ENCODE assay signal across 15 cellular contexts in genomic region chr12:116628450-116628793, GRCh38.
DNase-seq lines count a peak whose midpoint lies in the region; ATAC-seq, FAIRE-seq and TF ChIP-seq lines count a peak whose summit lies in the region.
"Had no signal": no experiment of that assay in that cellular context is flagged by ENCODE, and none has a peak within 500 bp of the region (broad histone marks: within the 10 kb centered on the region; RNA-seq: fewer than 3 reads in every experiment).

No MANE protein-coding gene starts in this region.

- H3K79me2 ChIP-seq in HepG2 (ENCODE audit: insufficient read depth, low read length) = no peaks in the 10 kb centered on the region
- no peaks in the 10 kb centered on the region for H3K79me2 ChIP-seq in astrocyte (ENCODE audit: insufficient read depth, low read length)
- H3K79me2 ChIP-seq in smooth muscle cell (ENCODE audit: low read depth) = no peaks in the 10 kb centered on the region

- peaks cover 1% of the 10 kb centered on the region for H3K9me3 Mint-ChIP-seq in astrocyte (ENCODE audit: unreplicated experiment)
- H3K9me3 Mint-ChIP-seq in nephron progenitor cell = peaks cover under 1% of the 10 kb centered on the region
- no peaks in the 10 kb centered on the region for H3K9me3 Mint-ChIP-seq in T-helper 2 cell treated with Interferon-gamma antibody and Interleukin-4, amounts not matched to agents 5 μg/mL and 100 μg/mL, for 36 hours
- H3K9me3 Mint-ChIP-seq: IgD-negative memory B cell had no signal

- no peak for TF ChIP-seq RAD21 in HepG2 (CRISPR knock-in tag; IDR thresholded peaks at IDR 0.05)

- H4K20me1 ChIP-seq in HepG2 (ENCODE audit: insufficient read depth, low read length) = no peaks in the 10 kb centered on the region
- H4K20me1 ChIP-seq in astrocyte (ENCODE audit: insufficient read depth, low read length) = no peaks in the 10 kb centered on the region
- H4K20me1 ChIP-seq in smooth muscle cell (ENCODE audit: low read depth) = no peaks in the 10 kb centered on the region

- no peaks in the 10 kb centered on the region for H3F3A ChIP-seq in smooth muscle cell (ENCODE audit: low read depth)

- in situ Hi-C loops in HepG2 (cut with HindIII; ENCODE audit: extremely low pct_ligation_motif_present, low pct_unique_long_range_greater_than_20kb) = no loop called here

- BruUV-seq in HepG2 (replicated peaks; lab: Mats Ljungman, UMichigan) = no TSS peak

- H3K4me1 Mint-ChIP-seq in astrocyte (ENCODE audit: low read depth, unreplicated experiment) (no peaks in the 10 kb centered on the region), nephron progenitor cell (peaks cover 44% of the 10 kb centered on the region)
- H3K4me1 Mint-ChIP-seq in T-helper 2 cell treated with Interferon-gamma antibody and Interleukin-4, amounts not matched to agents 5 μg/mL and 100 μg/mL, for 36 hours (ENCODE audit: low read depth) = no peaks in the 10 kb centered on the region
- H3K4me1 Mint-ChIP-seq: CD4-positive, alpha-beta memory T cell; IgD-negative memory B cell had no signal

- WGBS in HepG2 (ENCODE audit: low lambda C conversion rate) = 48% methylated on average over 10 of the region's 10 CpGs
- 88% methylated on average over 10 of the region's 10 CpGs for WGBS in right lobe of liver (ENCODE audit: insufficient coverage, low coverage, low lambda C conversion rate, missing lambda C conversion rate)
- 97% methylated on average over 10 of the region's 10 CpGs for WGBS in smooth muscle cell (ENCODE audit: low lambda C conversion rate)

- no peak overlapping the region for H3K4me3 Mint-ChIP-seq in astrocyte (ENCODE audit: unreplicated experiment)
- no peak overlapping the region for H3K4me3 Mint-ChIP-seq in nephron progenitor cell
- H3K4me3 Mint-ChIP-seq in T-helper 2 cell treated with Interferon-gamma antibody and Interleukin-4, amounts not matched to agents 5 μg/mL and 100 μg/mL, for 36 hours = no peak overlapping the region
- H3K4me3 Mint-ChIP-seq: CD4-positive, alpha-beta memory T cell; IgD-negative memory B cell had no signal

- intact Hi-C loops in HepG2 (cut with micrococcal nuclease; ENCODE audit: unreplicated experiment) = no loop called here
- intact Hi-C loops in right lobe of liver (cut with DNase I) = no loop called here

- no peak overlapping the region for H3K4me2 ChIP-seq in HepG2 (ENCODE audit: low read depth, low read length)
- H3K4me2 ChIP-seq in astrocyte (ENCODE audit: low read length) = no peak overlapping the region
- no peak overlapping the region for H3K4me2 ChIP-seq in smooth muscle cell

- no peak for TF ChIP-seq POLR2A in HepG2 (IDR thresholded peaks at IDR 0.05; ENCODE audit: insufficient read depth in 1 of 2, low read depth in 2 of 2, low read length in 2 of 2)
- TF ChIP-seq POLR2A in right lobe of liver (IDR thresholded peaks at IDR 0.05) = no peak

- POLR2A ChIA-PET in HepG2 (lab: Yijun Ruan, JAX) = interaction anchor here (1.3 to 1.5 kb wide), 2 partner anchors 9 to 35 kb away, joined by 4 to 5 read pairs; no protein-coding TSS in a partner anchor

- no peaks in the 10 kb centered on the region for H3K9me3 ChIP-seq in HepG2 (ENCODE audit: low read length)
- H3K9me3 ChIP-seq in right lobe of liver = no peaks in the 10 kb centered on the region
- no peaks in the 10 kb centered on the region for H3K9me3 ChIP-seq in astrocyte (ENCODE audit: insufficient read depth, low read depth, low read length)
- no peaks in the 10 kb centered on the region for H3K9me3 ChIP-seq in smooth muscle cell (replicated peaks; ENCODE audit: low read depth)

- H3K27ac ChIP-seq in HepG2 (ENCODE audit: extremely low read length, insufficient read depth, low read length) (no peak overlapping the region), right lobe of liver (no peak overlapping the region), astrocyte (ENCODE audit: low read depth, low read length) (no peak overlapping the region), smooth muscle cell (ENCODE audit: low read depth) (no peak overlapping the region)
- H3K27ac ChIP-seq: 22Rv1, C4-2B had no signal

- CTCF ChIA-PET in HepG2 (lab: Yijun Ruan, JAX; ENCODE audit: low intra/inter-chr PET ratio, low total read pairs) = no interaction called here

- H3K27me3 Mint-ChIP-seq in astrocyte (ENCODE audit: low read depth, unreplicated experiment) = peaks cover 14% of the 10 kb centered on the region
- H3K27me3 Mint-ChIP-seq in nephron progenitor cell (ENCODE audit: low read depth, poor library complexity) = peaks cover 6% of the 10 kb centered on the region
- H3K27me3 Mint-ChIP-seq in T-helper 2 cell treated with Interferon-gamma antibody and Interleukin-4, amounts not matched to agents 5 μg/mL and 100 μg/mL, for 36 hours (ENCODE audit: low read depth) = peaks cover 14% of the 10 kb centered on the region

- H3K27ac Mint-ChIP-seq in astrocyte (ENCODE audit: unreplicated experiment) = peak overlapping the region; percentile 78
- peak overlapping the region; percentile 33 for H3K27ac Mint-ChIP-seq in nephron progenitor cell
- no peak overlapping the region for H3K27ac Mint-ChIP-seq in T-helper 2 cell treated with Interferon-gamma antibody and Interleukin-4, amounts not matched to agents 5 μg/mL and 100 μg/mL, for 36 hours
- H3K27ac Mint-ChIP-seq: CD4-positive, alpha-beta memory T cell had no signal

- DNase-seq in HepG2 (ENCODE audit: low spot score) = no peak
- no peak for DNase-seq in right lobe of liver
- DNase-seq in astrocyte (ENCODE audit: low read depth) = no peak
- no peak for DNase-seq in nephron progenitor cell
- no peak for DNase-seq in smooth muscle cell (lab: John Stamatoyannopoulos, UW; ENCODE audit: unreplicated experiment)
- DNase-seq in activated CD8-positive, alpha-beta memory T cell treated with anti-CD3 and anti-CD28 coated beads for 24 hours = no peak
- DNase-seq in T-helper 2 cell treated with Interferon-gamma antibody and Interleukin-4, amounts not matched to agents 5 μg/mL and 100 μg/mL, for 36 hours (ENCODE audit: low spot score) = no peak
- DNase-seq in hypothalamus (lab: John Stamatoyannopoulos, UW) = no peak
- DNase-seq: CD4-positive, alpha-beta memory T cell; GF-D8; KG1 had no signal

- ATAC-seq in HepG2 (peak; percentile 51), right lobe of liver (no peak)

- H3K4me1 ChIP-seq in HepG2 (ENCODE audit: insufficient read depth, low read length) (peaks cover 29% of the 10 kb centered on the region), right lobe of liver (peaks cover 0 to 7% (median 0%) of the 10 kb centered on the region in 4 donors), astrocyte (ENCODE audit: insufficient read depth, low read length) (no peaks in the 10 kb centered on the region), smooth muscle cell (ENCODE audit: low read depth) (no peaks in the 10 kb centered on the region)

- H3K36me3 ChIP-seq in HepG2 (replicated peaks in 1 of 2; ENCODE audit: control insufficient read depth in 1 of 2, insufficient read depth in 2 of 2, low read length in 2 of 2) = no peaks in the 10 kb centered on the region
- no peaks in the 10 kb centered on the region for H3K36me3 ChIP-seq in right lobe of liver
- H3K36me3 ChIP-seq in astrocyte (ENCODE audit: insufficient read depth, low read length) = no peaks in the 10 kb centered on the region
- H3K36me3 ChIP-seq in smooth muscle cell (ENCODE audit: low read depth) = no peaks in the 10 kb centered on the region

- no peak overlapping the region for H2AFZ ChIP-seq in HepG2 (ENCODE audit: low read length)
- no peak overlapping the region for H2AFZ ChIP-seq in astrocyte (ENCODE audit: low read depth, low read length)
- H2AFZ ChIP-seq in smooth muscle cell (ENCODE audit: low read depth) = no peak overlapping the region

- H3K9ac ChIP-seq in HepG2 (ENCODE audit: insufficient read depth, low read depth, low read length) (no peak overlapping the region), astrocyte (ENCODE audit: low read length) (no peak overlapping the region), smooth muscle cell (ENCODE audit: low read depth) (no peak overlapping the region)

- FAIRE-seq in HepG2 (lab: Jason Lieb, UNC) = no peak
- FAIRE-seq in astrocyte (lab: Jason Lieb, UNC) = no peak
- FAIRE-seq: GM19239 had no signal

- H3K27me3 ChIP-seq in HepG2 (ENCODE audit: control insufficient read depth in 1 of 2, insufficient read depth in 2 of 2, low read length in 2 of 2) = peaks cover 1 to 21% of the 10 kb centered on the region in 2 experiments; a peak in 3 of 5 replicates
- no peaks in the 10 kb centered on the region for H3K27me3 ChIP-seq in right lobe of liver
- peaks cover 4% of the 10 kb centered on the region for H3K27me3 ChIP-seq in astrocyte (ENCODE audit: insufficient read depth, low read length)
- H3K27me3 ChIP-seq in smooth muscle cell (ENCODE audit: low read depth) = no peaks in the 10 kb centered on the region

- no peaks in the 10 kb centered on the region for H3K36me3 Mint-ChIP-seq in astrocyte (ENCODE audit: low read depth, unreplicated experiment)
- no peaks in the 10 kb centered on the region for H3K36me3 Mint-ChIP-seq in nephron progenitor cell (ENCODE audit: low read depth)
- H3K36me3 Mint-ChIP-seq in T-helper 2 cell treated with Interferon-gamma antibody and Interleukin-4, amounts not matched to agents 5 μg/mL and 100 μg/mL, for 36 hours (ENCODE audit: low read depth) = no peaks in the 10 kb centered on the region
- H3K36me3 Mint-ChIP-seq: CD4-positive, alpha-beta memory T cell had no signal

- TF ChIP-seq CTCF in HepG2 (CRISPR knock-in tag; IDR thresholded peaks at IDR 0.05) = no peak
- TF ChIP-seq CTCF in right lobe of liver (IDR thresholded peaks at IDR 0.05) = no peak
- TF ChIP-seq CTCF in astrocyte (IDR thresholded peaks at IDR 0.05; ENCODE audit: insufficient read depth, low read depth, low read length) = no peak
- no peak for TF ChIP-seq CTCF in nephron progenitor cell (IDR thresholded peaks at IDR 0.05)
- TF ChIP-seq CTCF in smooth muscle cell (IDR thresholded peaks at IDR 0.05; ENCODE audit: borderline replicate concordance, insufficient read depth, poor library complexity, severe bottlenecking) = no peak

- H3K4me3 ChIP-seq in HepG2 (replicated peaks in 1 of 3; ENCODE audit: insufficient read depth in 1 of 3, low read depth in 2 of 3, low read length in 3 of 3) (no peak overlapping the region), right lobe of liver (no peak overlapping the region), astrocyte (ENCODE audit: insufficient read depth, low read depth, low read length) (no peak overlapping the region), smooth muscle cell (no peak overlapping the region)

- no peak for TF ChIP-seq EP300 in HepG2 (IDR thresholded peaks at IDR 0.05; ENCODE audit: low read depth in 2 of 2, low read length in 2 of 2)
- no peak for TF ChIP-seq EP300 in HepG2 (CRISPR knock-in tag; IDR thresholded peaks at IDR 0.05; ENCODE audit: borderline replicate concordance)

TF ChIP-seq in HepG2, 621 proteins besides CTCF, POLR2A, EP300 and RAD21 (continues in another document):
- TF ChIP-seq SMAD1 (CRISPR knock-in tag; IDR thresholded peaks at IDR 0.05; ENCODE audit: borderline replicate concordance, low read depth) = no peak
- TF ChIP-seq FOXP1 (IDR thresholded peaks at IDR 0.05) = no peak
- no peak for TF ChIP-seq FOXP1 (CRISPR knock-in tag; IDR thresholded peaks at IDR 0.05)
- TF ChIP-seq PCBP2 (optimal IDR thresholded peaks at IDR 0.05; ENCODE audit: low read depth, low read length, poor library complexity, severe bottlenecking) = no peak
- no peak for TF ChIP-seq ZNF781 (CRISPR knock-in tag; IDR thresholded peaks at IDR 0.05; ENCODE audit: borderline replicate concordance, not compliant biosample characterization)
- TF ChIP-seq EED (CRISPR knock-in tag; IDR thresholded peaks at IDR 0.05) = no peak
